ENCODE assay signal across 15 cellular contexts in the genomic region with DNA sequence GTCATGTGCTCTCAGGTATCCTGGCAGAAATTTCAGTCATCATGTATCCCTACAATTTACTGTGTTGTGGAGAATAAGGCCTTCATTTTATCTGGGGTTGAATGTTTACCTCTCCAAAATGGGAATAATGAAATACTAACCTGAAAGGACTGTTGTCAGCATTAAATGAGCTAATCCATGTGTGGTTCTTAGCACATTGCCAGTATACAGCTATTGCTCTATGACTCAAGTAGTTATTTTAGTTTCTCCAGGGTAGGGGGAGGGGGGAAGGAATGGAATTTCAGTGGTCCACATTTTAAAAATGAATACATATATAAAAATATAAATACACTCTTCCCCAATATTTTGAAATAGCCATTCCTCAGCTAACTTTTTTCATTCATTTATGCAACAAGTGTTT. TPM values are rescaled to one million over a fixed set of nuclear protein-coding genes. Genes with fewer than 3 reads are reported as not detected.
A peak's percentile ranks its signal among the peaks of the same experiment; 100 is the strongest.
DNase-seq lines count a peak whose midpoint lies in the region; ATAC-seq and TF ChIP-seq lines count a peak whose summit lies in the region.
"Had no signal": no experiment of that assay in that cellular context is flagged by ENCODE, and none has a peak within 500 bp of the region (broad histone marks: within the 10 kb centered on the region; RNA-seq: fewer than 3 reads in every experiment).

No MANE protein-coding gene starts in this region.

- peaks cover 6% of the 10 kb centered on the region for H3K27me3 Mint-ChIP-seq in activated naive CD4-positive, alpha-beta T cell treated with anti-CD3 and anti-CD28 coated beads for 36 hours (ENCODE audit: low read depth)

- H3K4me2 ChIP-seq in IMR-90 (ENCODE audit: low read depth, low read length) (peak overlapping the region; percentile 31; the same call in 1 of the 2 replicates), mammary epithelial cell (ENCODE audit: insufficient read depth, low read depth, low read length) (no peak overlapping the region), osteoblast (ENCODE audit: insufficient read depth, low read length) (no peak overlapping the region)

- TF ChIP-seq CTCF in IMR-90 (conservative IDR thresholded peaks at IDR 0.05; ENCODE audit: low read depth, low read length) (no peak), mammary epithelial cell (conservative IDR thresholded peaks at IDR 0.05 in 1 of 2, IDR thresholded peaks at IDR 0.05 in 1 of 2; ENCODE audit: extremely low read depth in 1 of 2, insufficient read depth in 1 of 2, low read depth in 1 of 2, low read length in 2 of 2) (no peak), osteoblast (IDR thresholded peaks at IDR 0.05; ENCODE audit: extremely low read depth, low read depth, low read length) (no peak)

- no peak overlapping the region for H2BK20ac ChIP-seq in IMR-90 (ENCODE audit: low read depth, low read length)

- peak; percentile 2 for ATAC-seq in IMR-90 (ENCODE audit: low read depth)
- no peak for ATAC-seq in GM19035 (IDR thresholded peaks at IDR 0.05; ENCODE audit: unreplicated experiment)
- ATAC-seq: mucosa of descending colon had no signal

- no peaks in the 10 kb centered on the region for H3K36me3 ChIP-seq in IMR-90 (ENCODE audit: control insufficient read depth, insufficient read depth, low read length)
- H3K36me3 ChIP-seq in mammary epithelial cell (ENCODE audit: insufficient read depth, low read length) = no peaks in the 10 kb centered on the region
- H3K36me3 ChIP-seq in osteoblast (ENCODE audit: insufficient read depth, low read length) = no peaks in the 10 kb centered on the region
- H3K36me3 ChIP-seq: transverse colon had no signal

- no peaks in the 10 kb centered on the region for H3K27me3 ChIP-seq in IMR-90 (ENCODE audit: control insufficient read depth, insufficient read depth, low read length)
- H3K27me3 ChIP-seq in mammary epithelial cell (ENCODE audit: insufficient read depth, low read length) = no peaks in the 10 kb centered on the region
- H3K27me3 ChIP-seq in osteoblast (ENCODE audit: insufficient read depth, low read length) = no peaks in the 10 kb centered on the region

- TF ChIP-seq RAD21 in IMR-90 (IDR thresholded peaks at IDR 0.05; ENCODE audit: low read length) = no peak

- peak overlapping the region; percentile 24; the same call in 1 of the 2 replicates for H3K18ac ChIP-seq in IMR-90 (ENCODE audit: low read depth, low read length)

- intact Hi-C loops in activated naive CD4-positive, alpha-beta T cell treated with anti-CD3 and anti-CD28 coated beads for 36 hours (cut with micrococcal nuclease) = no loop called here
- intact Hi-C loops in IMR-90 (cut with micrococcal nuclease) (loop anchor here (5.0 to 10.0 kb wide), 2 partner anchors 109 to 366 kb away; partner anchors contain the start of genes GIN1 and PPIP5K2), mammary epithelial cell (cut with micrococcal nuclease) (no loop called here)

- H3K27ac Mint-ChIP-seq in activated naive CD4-positive, alpha-beta T cell treated with anti-CD3 and anti-CD28 coated beads for 36 hours = peak overlapping the region; percentile 69
- H3K27ac Mint-ChIP-seq: B cell had no signal

- H2AK5ac ChIP-seq in IMR-90 (ENCODE audit: low read depth, low read length) = no peak overlapping the region

- BruUV-seq in IMR-90 (replicated peaks; lab: Mats Ljungman, UMichigan) = no TSS peak
- no TSS peak for BruUV-seq in mammary epithelial cell (replicated peaks; lab: Mats Ljungman, UMichigan)

- H3K9me3 Mint-ChIP-seq in activated naive CD4-positive, alpha-beta T cell treated with anti-CD3 and anti-CD28 coated beads for 36 hours = no peaks in the 10 kb centered on the region
- H3K9me3 Mint-ChIP-seq: activated naive CD8-positive, alpha-beta T cell treated with anti-CD3 and anti-CD28 coated beads, Interleukin-2, amount 10 ng/mL, durations not matched to agents 7 days and 5 days had no signal

- H2AFZ ChIP-seq in IMR-90 (replicated peaks; ENCODE audit: low read length, poor library complexity) (no peak overlapping the region), mammary epithelial cell (ENCODE audit: low read depth, low read length) (no peak overlapping the region), osteoblast (ENCODE audit: low read length) (no peak overlapping the region)

- peaks cover 4% of the 10 kb centered on the region; the same call in 1 of the 2 replicates for H3K9me1 ChIP-seq in IMR-90 (ENCODE audit: insufficient read depth, low read length)

- no peak overlapping the region for H3K9ac ChIP-seq in IMR-90 (ENCODE audit: low read depth, low read length)
- H3K9ac ChIP-seq in mammary epithelial cell (ENCODE audit: insufficient read depth, low read length) = no peak overlapping the region

- no peaks in the 10 kb centered on the region for H3K9me3 ChIP-seq in IMR-90 (ENCODE audit: control insufficient read depth, insufficient read depth, low read length)
- H3K9me3 ChIP-seq in mammary epithelial cell (replicated peaks; ENCODE audit: insufficient read depth, low read length) = no peaks in the 10 kb centered on the region
- no peaks in the 10 kb centered on the region for H3K9me3 ChIP-seq in osteoblast (ENCODE audit: low read depth, low read length)
- H3K9me3 ChIP-seq: mucosa of descending colon, transverse colon had no signal

- H3K79me1 ChIP-seq in IMR-90 (ENCODE audit: low read depth in 1 of 2, low read length in 2 of 2) = peaks cover 26 to 67% of the 10 kb centered on the region in 2 experiments

- no peak overlapping the region for H3K23ac ChIP-seq in IMR-90 (ENCODE audit: low read depth, low read length)

- peaks cover 33% of the 10 kb centered on the region for H4K20me1 ChIP-seq in IMR-90 (ENCODE audit: insufficient read depth, low read length)
- H4K20me1 ChIP-seq in mammary epithelial cell (ENCODE audit: insufficient read depth, low read length) = no peaks in the 10 kb centered on the region
- H4K20me1 ChIP-seq in osteoblast (ENCODE audit: insufficient read depth, low read length) = peaks cover 5% of the 10 kb centered on the region

- no peak overlapping the region for H3K4me3 ChIP-seq in IMR-90 (ENCODE audit: insufficient read depth, low read depth, low read length)
- no peak overlapping the region for H3K4me3 ChIP-seq in mammary epithelial cell (replicated peaks in 1 of 3; ENCODE audit: insufficient read depth in 1 of 3, low read depth in 2 of 3, low read length in 3 of 3)
- no peak overlapping the region for H3K4me3 ChIP-seq in osteoblast (ENCODE audit: insufficient read depth, low read length)
- H3K4me3 ChIP-seq: mucosa of descending colon, transverse colon had no signal

- POLR2A ChIA-PET in IMR-90 (lab: Charles Lee; ENCODE audit: unreplicated experiment) = no interaction called here

- peak overlapping the region; percentile 10 for H2BK5ac ChIP-seq in IMR-90 (ENCODE audit: low read depth, low read length, poor library complexity, severe bottlenecking)

- no peak overlapping the region for H4K5ac ChIP-seq in IMR-90 (ENCODE audit: low read depth, low read length)

- no peak for DNase-seq in activated naive CD4-positive, alpha-beta T cell treated with anti-CD3 and anti-CD28 coated beads for 36 hours
- no peak for DNase-seq in activated naive CD4-positive, alpha-beta T cell treated with Interleukin-2 at 50 U/mL for 16 hours
- DNase-seq in IMR-90 (peak; percentile 77), mammary epithelial cell (peak; percentile 33), osteoblast (ENCODE audit: insufficient read length, low spot score, missing footprints) (peak; percentile 51), COLO668 (lab: John Stamatoyannopoulos, UW; ENCODE audit: unreplicated experiment) (no peak), GOT3 (lab: John Stamatoyannopoulos, UW) (no peak)
- DNase-seq: activated naive CD8-positive, alpha-beta T cell treated with anti-CD3 and anti-CD28 coated beads, Interleukin-2, amount 10 ng/mL, durations not matched to agents 7 days and 5 days; foreskin melanocyte; mucosa of descending colon; SIG-M5; stimulated activated CD4-positive, alpha-beta T cell treated with anti-CD3 and anti-CD28 coated beads, Interleukin-15, amount 100 ng/mL, for 24 hours; transverse colon had no signal

- no peak overlapping the region for H2BK15ac ChIP-seq in IMR-90 (ENCODE audit: low read depth, low read length)

- in situ Hi-C loops in IMR-90 (cut with MboI; ENCODE audit: low sequenced_read_pairs) = loop anchor here (10.0 kb wide), 1 partner anchor 366 kb away; the partner anchor contains the start of genes GIN1 and PPIP5K2
- in situ Hi-C loops in mammary epithelial cell (cut with MboI; ENCODE audit: low sequenced_read_pairs in 2 of 2) = loop anchor here in 1 of 2 donors (25.0 kb wide), 1 partner anchor 171 kb away; no protein-coding TSS in a partner anchor

- H3K36me3 Mint-ChIP-seq in activated naive CD4-positive, alpha-beta T cell treated with anti-CD3 and anti-CD28 coated beads for 36 hours (ENCODE audit: low read depth) = peaks cover 7% of the 10 kb centered on the region

- CTCF ChIA-PET in activated naive CD4-positive, alpha-beta T cell treated with anti-CD3 and anti-CD28 coated beads for 36 hours (lab: Charles Lee) = interaction anchor here (1.7 to 3.4 kb wide), 3 partner anchors 9 to 22 kb away, joined by 11 to 16 read pairs (median 11); no protein-coding TSS in a partner anchor
- CTCF ChIA-PET in IMR-90 (lab: Yijun Ruan, JAX) (no interaction called here), mammary epithelial cell (lab: Charles Lee; ENCODE audit: low non-redundant PET) (no interaction called here)

- no peak overlapping the region for H3K4me3 Mint-ChIP-seq in activated naive CD4-positive, alpha-beta T cell treated with anti-CD3 and anti-CD28 coated beads for 36 hours
- H3K4me3 Mint-ChIP-seq: activated naive CD8-positive, alpha-beta T cell treated with anti-CD3 and anti-CD28 coated beads, Interleukin-2, amount 10 ng/mL, durations not matched to agents 7 days and 5 days; B cell had no signal

- H3K4ac ChIP-seq in IMR-90 (ENCODE audit: low read depth, low read length) = no peak overlapping the region

- no peak overlapping the region for H2BK120ac ChIP-seq in IMR-90 (ENCODE audit: low read depth, low read length)

- no peak for TF ChIP-seq POLR2A in IMR-90 (IDR thresholded peaks at IDR 0.05; ENCODE audit: low read depth, low read length)

- no peak overlapping the region for H3K27ac ChIP-seq in IMR-90 (ENCODE audit: insufficient read depth, low read length)
- no peak overlapping the region for H3K27ac ChIP-seq in mammary epithelial cell (ENCODE audit: insufficient read depth, low read depth, low read length)
- no peak overlapping the region for H3K27ac ChIP-seq in osteoblast (ENCODE audit: low read depth, low read length)

- H3K14ac ChIP-seq in IMR-90 (replicated peaks; ENCODE audit: low read depth, low read length) = no peak overlapping the region

- H4K91ac ChIP-seq in IMR-90 (ENCODE audit: insufficient read depth, low read depth, low read length) = no peak overlapping the region

- H3K56ac ChIP-seq in IMR-90 (ENCODE audit: extremely low read depth, insufficient read depth, low read length) = no peak overlapping the region

- H4K8ac ChIP-seq in IMR-90 (ENCODE audit: low read depth in 2 of 2, low read length in 2 of 2) = no peak overlapping the region

- H2AK9ac ChIP-seq in IMR-90 (replicated peaks; ENCODE audit: low read depth, low read length, poor library complexity) = no peak overlapping the region

- peaks cover 78% of the 10 kb centered on the region for H3K79me2 ChIP-seq in mammary epithelial cell (ENCODE audit: insufficient read depth, low read length)
- peaks cover 52% of the 10 kb centered on the region for H3K79me2 ChIP-seq in osteoblast (ENCODE audit: insufficient read depth, low read length)

- peaks cover 69% of the 10 kb centered on the region for H3K4me1 Mint-ChIP-seq in activated naive CD4-positive, alpha-beta T cell treated with anti-CD3 and anti-CD28 coated beads for 36 hours (ENCODE audit: low read depth)

- peaks cover 9% of the 10 kb centered on the region for H3K4me1 ChIP-seq in IMR-90 (ENCODE audit: control insufficient read depth, insufficient read depth, low read length)
- peaks cover 49% of the 10 kb centered on the region for H3K4me1 ChIP-seq in mammary epithelial cell (ENCODE audit: insufficient read depth, low read length)
- peaks cover 33% of the 10 kb centered on the region for H3K4me1 ChIP-seq in osteoblast (ENCODE audit: insufficient read depth, low read length)

- dilution Hi-C loops in IMR-90 (cut with HindIII; ENCODE audit: low sequenced_read_pairs, unreplicated experiment) (no loop called here), mammary epithelial cell (cut with HindIII; ENCODE audit: low sequenced_read_pairs) (no loop called here)

RNA-seq across cellular contexts. Expression of gene PAM, which starts 3.5 kb away (rescaled TPM):
- 10 to 100 TPM; 31.2 to 37.6 TPM for total RNA-seq in activated naive CD4-positive, alpha-beta T cell treated with anti-CD3 and anti-CD28 coated beads for 36 hours
- 112 and 115 TPM in 2 replicates for total RNA-seq in IMR-90 (2012; rRNA removed)
- polyA plus RNA-seq in IMR-90 (2012; rRNA removed) = 149 and 179 TPM in 2 replicates
- 132 and 150 TPM in 2 replicates for polyA plus RNA-seq in IMR-90 (2012; cell fraction: cytosol; rRNA removed)
- 57.8 and 161 TPM in 2 replicates for polyA plus RNA-seq in IMR-90 (2012; cell fraction: nucleus; rRNA removed; ENCODE audit: low replicate concordance)
- 100 to 1,000 TPM; 173 to 391 TPM for total RNA-seq in mammary epithelial cell
- 112 TPM for polyA plus RNA-seq in mammary epithelial cell
- polyA minus RNA-seq in mammary epithelial cell = 146 TPM
- total RNA-seq in osteoblast = 248 and 254 TPM in 2 replicates

Comparison
In these comparisons a context has a peak if more than half of its experiments do, and no peak if none do; other contexts are left out.
1. DNase-seq: peak in IMR-90 (single experiment), mammary epithelial cell (single experiment) and osteoblast (single experiment); none in activated naive CD4-positive, alpha-beta T cell treated with anti-CD3 and anti-CD28 coated beads for 36 hours (single experiment), activated naive CD4-positive, alpha-beta T cell treated with Interleukin-2 at 50 U/mL for 16 hours (single experiment), COLO668 (single experiment) and GOT3 (single experiment).